ENCODE assay signal across 12 cellular contexts in the genomic region with DNA sequence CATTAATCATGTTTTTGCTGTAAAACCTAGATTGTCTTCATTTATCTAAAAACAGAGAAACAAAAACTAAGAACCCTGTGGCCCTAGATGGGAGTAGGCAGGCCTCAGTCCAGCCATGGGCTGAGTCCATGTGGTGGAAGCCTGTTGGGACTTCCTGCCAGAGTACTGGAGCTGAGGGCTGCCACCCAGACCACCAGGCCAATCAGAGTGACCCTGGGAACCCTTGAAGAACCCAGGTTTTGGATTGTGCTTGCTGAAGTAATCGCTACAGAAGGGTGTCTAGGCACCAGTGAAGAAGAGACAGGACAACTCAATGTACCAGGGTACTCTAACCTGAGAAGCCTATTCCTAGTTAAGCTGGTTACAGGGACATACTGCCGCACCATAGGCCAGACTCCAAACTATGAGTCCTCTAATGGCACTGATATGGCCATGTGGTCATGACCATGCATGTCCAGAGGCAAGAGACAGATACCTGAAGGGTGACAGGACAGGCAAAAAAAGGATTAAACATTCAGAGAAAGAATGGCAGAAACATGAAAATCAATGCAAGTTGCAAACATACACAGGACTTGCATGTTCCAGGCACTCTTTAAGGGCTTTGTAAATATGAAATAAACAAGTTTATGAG. TPM values are rescaled to one million over a fixed set of nuclear protein-coding genes. Genes with fewer than 3 reads are reported as not detected.
DNase-seq lines count a peak whose midpoint lies in the region; ATAC-seq and TF ChIP-seq lines count a peak whose summit lies in the region.
"Had no signal": no experiment of that assay in that cellular context is flagged by ENCODE, and none has a peak within 500 bp of the region (broad histone marks: within the 10 kb centered on the region; RNA-seq: fewer than 3 reads in every experiment).

No MANE protein-coding gene starts in this region.

- no peak for DNase-seq in activated CD4-positive, alpha-beta T cell treated with anti-CD3 and anti-CD28 coated beads, Interleukin-2, amount 10 ng/mL, durations not matched to agents 7 days and 5 days
- no peak for DNase-seq in activated CD4-positive, alpha-beta T cell treated with anti-CD3 and anti-CD28 coated beads for 4 hours
- peak; percentile 51 for DNase-seq in activated CD8-positive, alpha-beta memory T cell treated with anti-CD3 and anti-CD28 coated beads, Interleukin-2, amount 50 U/mL, for 48 hours
- DNase-seq in left lung (no peak), WERI-Rb-1 (no peak), NCI-H2107 (lab: John Stamatoyannopoulos, UW) (no peak)
- DNase-seq in stimulated activated effector memory CD8-positive, alpha-beta T cell treated with anti-CD3 and anti-CD28 coated beads, Interleukin-12 subunit alpha, Interleukin-12 subunit beta, amount 100 ng/mL, for 72 hours (ENCODE audit: low spot score in 2 of 2): no peak
- DNase-seq in effector CD4-positive, alpha-beta T cell: no peak
- DNase-seq: NCI-H1436, T-helper 2 cell had no signal

- H3K4me3 Mint-ChIP-seq in activated CD4-positive, alpha-beta T cell treated with anti-CD3 and anti-CD28 coated beads, Interleukin-2, amount 10 ng/mL, durations not matched to agents 7 days and 5 days: no peak overlapping the region
- H3K4me3 Mint-ChIP-seq in stimulated activated effector memory CD8-positive, alpha-beta T cell treated with anti-CD3 and anti-CD28 coated beads, Interleukin-12 subunit alpha, Interleukin-12 subunit beta, amount 100 ng/mL, for 72 hours: no peak overlapping the region

- no peaks in the 10 kb centered on the region for H3K9me3 Mint-ChIP-seq in activated CD4-positive, alpha-beta T cell treated with anti-CD3 and anti-CD28 coated beads, Interleukin-2, amount 10 ng/mL, durations not matched to agents 7 days and 5 days
- no peaks in the 10 kb centered on the region for H3K9me3 Mint-ChIP-seq in stimulated activated effector memory CD8-positive, alpha-beta T cell treated with anti-CD3 and anti-CD28 coated beads, Interleukin-12 subunit alpha, Interleukin-12 subunit beta, amount 100 ng/mL, for 72 hours

- CTCF ChIA-PET in activated CD4-positive, alpha-beta T cell treated with anti-CD3 and anti-CD28 coated beads, Interleukin-2, amount 10 ng/mL, durations not matched to agents 7 days and 5 days (lab: Charles Lee): interaction anchor here (1.1 kb wide), 1 partner anchor 18 kb away, joined by 3 read pairs; no protein-coding TSS in a partner anchor

- no peaks in the 10 kb centered on the region for H3K27me3 ChIP-seq in left lung
- H3K27me3 ChIP-seq in WERI-Rb-1 (ENCODE audit: insufficient read depth, low read depth, severe bottlenecking): no peaks in the 10 kb centered on the region

- H3K27me3 Mint-ChIP-seq in activated CD4-positive, alpha-beta T cell treated with anti-CD3 and anti-CD28 coated beads, Interleukin-2, amount 10 ng/mL, durations not matched to agents 7 days and 5 days: no peaks in the 10 kb centered on the region

- H3K36me3 ChIP-seq in left lung (peaks cover 0 to 81% of the 10 kb centered on the region in 2 donors), WERI-Rb-1 (peaks cover 47% of the 10 kb centered on the region)

- H3K27ac ChIP-seq in left lung (peak overlapping the region; percentile 60 to 65), WERI-Rb-1 (no peak overlapping the region)
- H3K27ac ChIP-seq: HL-60 had no signal

- POLR2A ChIA-PET in activated CD4-positive, alpha-beta T cell treated with anti-CD3 and anti-CD28 coated beads, Interleukin-2, amount 10 ng/mL, durations not matched to agents 7 days and 5 days (lab: Charles Lee): no interaction called here

- H3K36me3 Mint-ChIP-seq in activated CD4-positive, alpha-beta T cell treated with anti-CD3 and anti-CD28 coated beads, Interleukin-2, amount 10 ng/mL, durations not matched to agents 7 days and 5 days (ENCODE audit: low read depth): peaks cover 32% of the 10 kb centered on the region
- H3K36me3 Mint-ChIP-seq in stimulated activated effector memory CD8-positive, alpha-beta T cell treated with anti-CD3 and anti-CD28 coated beads, Interleukin-12 subunit alpha, Interleukin-12 subunit beta, amount 100 ng/mL, for 72 hours: peaks cover 96% of the 10 kb centered on the region

- H3K4me1 ChIP-seq in left lung: peaks cover 25 to 88% of the 10 kb centered on the region in 2 donors

- H3K27ac Mint-ChIP-seq in activated CD4-positive, alpha-beta T cell treated with anti-CD3 and anti-CD28 coated beads, Interleukin-2, amount 10 ng/mL, durations not matched to agents 7 days and 5 days: peak overlapping the region; percentile 65
- H3K27ac Mint-ChIP-seq in stimulated activated effector memory CD8-positive, alpha-beta T cell treated with anti-CD3 and anti-CD28 coated beads, Interleukin-12 subunit alpha, Interleukin-12 subunit beta, amount 100 ng/mL, for 72 hours: peak overlapping the region; percentile 83

- no peaks in the 10 kb centered on the region for H3K9me3 ChIP-seq in left lung
- no peaks in the 10 kb centered on the region for H3K9me3 ChIP-seq in WERI-Rb-1 (ENCODE audit: severe bottlenecking)

- intact Hi-C loops in left lung (cut with DNase I): no loop called here

- peaks cover 20% of the 10 kb centered on the region for H3K4me1 Mint-ChIP-seq in activated CD4-positive, alpha-beta T cell treated with anti-CD3 and anti-CD28 coated beads, Interleukin-2, amount 10 ng/mL, durations not matched to agents 7 days and 5 days
- peaks cover 69% of the 10 kb centered on the region for H3K4me1 Mint-ChIP-seq in stimulated activated effector memory CD8-positive, alpha-beta T cell treated with anti-CD3 and anti-CD28 coated beads, Interleukin-12 subunit alpha, Interleukin-12 subunit beta, amount 100 ng/mL, for 72 hours

- TF ChIP-seq CTCF in left lung (IDR thresholded peaks at IDR 0.05): no peak
- no peak for TF ChIP-seq CTCF in WERI-Rb-1 (IDR thresholded peaks at IDR 0.05; ENCODE audit: low read depth, low read length)

- no peak for ATAC-seq in left lung
- ATAC-seq in stimulated activated effector memory CD8-positive, alpha-beta T cell treated with anti-CD3 and anti-CD28 coated beads, Interleukin-12 subunit alpha, Interleukin-12 subunit beta, amount 100 ng/mL, for 72 hours: no peak

- H3K4me3 ChIP-seq in left lung: no peak overlapping the region
- no peak overlapping the region for H3K4me3 ChIP-seq in WERI-Rb-1 (ENCODE audit: low read depth, low read length)

RNA-seq across cellular contexts. Expression of a gene that starts 12.9 kb away (rescaled TPM):
- total RNA-seq in activated CD4-positive, alpha-beta T cell treated with anti-CD3 and anti-CD28 coated beads, Interleukin-2, amount 10 ng/mL, durations not matched to agents 7 days and 5 days: 10 to 100 TPM; 13.4 to 13.6 TPM
- 10 to 100 TPM; 24.1 to 33.7 TPM for total RNA-seq in left lung

RNA-seq across cellular contexts. Expression of a gene that starts 33.0 kb away (rescaled TPM):
- total RNA-seq in activated CD4-positive, alpha-beta T cell treated with anti-CD3 and anti-CD28 coated beads, Interleukin-2, amount 10 ng/mL, durations not matched to agents 7 days and 5 days: 1 to 10 TPM; 3.8 to 5.1 TPM
- 10 to 100 TPM in 1 of 2 donors, 1 to 10 TPM in 1; 7.1 to 10.6 TPM for total RNA-seq in left lung

RNA-seq across cellular contexts. Expression of a gene that starts 33.0 kb away (rescaled TPM):
- total RNA-seq in activated CD4-positive, alpha-beta T cell treated with anti-CD3 and anti-CD28 coated beads, Interleukin-2, amount 10 ng/mL, durations not matched to agents 7 days and 5 days: 10 to 100 TPM; 31.6 to 33.7 TPM
- 10 to 100 TPM; 62.5 to 63.2 TPM for total RNA-seq in left lung

RNA-seq across cellular contexts. Expression of a gene that starts 51.9 kb away (rescaled TPM):
- total RNA-seq in activated CD4-positive, alpha-beta T cell treated with anti-CD3 and anti-CD28 coated beads, Interleukin-2, amount 10 ng/mL, durations not matched to agents 7 days and 5 days: not detected
- under 1 TPM; 0.09 to 0.18 TPM for total RNA-seq in left lung
- total RNA-seq: G401 had no signal
